Comparison of ENCODE assay signal across 1 cellular context in genomic region chrX:72274526-72274925, GRCh38.
TF ChIP-seq lines count a peak whose summit lies in the region.

No MANE protein-coding gene starts in this region.

TF ChIP-seq in GM12878, 131 proteins besides CTCF, POLR2A, EP300 and RAD21:
- no peak for TF ChIP-seq CBX3 (IDR thresholded peaks at IDR 0.05; ENCODE audit: borderline replicate concordance, low read depth)
- TF ChIP-seq RBBP5 (conservative IDR thresholded peaks at IDR 0.05) = no peak
- TF ChIP-seq SIN3A (IDR thresholded peaks at IDR 0.05; ENCODE audit: low read depth, low read length) = no peak
- TF ChIP-seq CBFB (IDR thresholded peaks at IDR 0.05; ENCODE audit: low read depth) = no peak
- no peak for TF ChIP-seq KDM1A (IDR thresholded peaks at IDR 0.05; ENCODE audit: borderline replicate concordance)
- no peak for TF ChIP-seq ZBTB40 (IDR thresholded peaks at IDR 0.05; ENCODE audit: borderline replicate concordance)
- TF ChIP-seq ZZZ3 (IDR thresholded peaks at IDR 0.05; ENCODE audit: control insufficient read depth, insufficient read length, low read depth) = no peak
- TF ChIP-seq ZNF592 (IDR thresholded peaks at IDR 0.05) = no peak
- no peak for TF ChIP-seq TCF12 (IDR thresholded peaks at IDR 0.05; ENCODE audit: low read depth, low read length)
- no peak for TF ChIP-seq JUND (IDR thresholded peaks at IDR 0.05; ENCODE audit: low read depth, low read length)
- TF ChIP-seq MEF2A (IDR thresholded peaks at IDR 0.05; ENCODE audit: insufficient read depth, low read depth, low read length) = no peak
- no peak for TF ChIP-seq SRF (IDR thresholded peaks at IDR 0.05; ENCODE audit: low read depth in 2 of 2, low read length in 2 of 2)
- no peak for TF ChIP-seq RAD51 (IDR thresholded peaks at IDR 0.05)
- TF ChIP-seq RB1 (IDR thresholded peaks at IDR 0.05; ENCODE audit: borderline replicate concordance) = no peak
- TF ChIP-seq BRCA1 (IDR thresholded peaks at IDR 0.05; ENCODE audit: low read depth, low read length) = no peak
- no peak for TF ChIP-seq SKIL (IDR thresholded peaks at IDR 0.05; ENCODE audit: low read depth, poor library complexity, severe bottlenecking)
- no peak for TF ChIP-seq PRDM15 (CRISPR knock-in tag; IDR thresholded peaks at IDR 0.05)
- no peak for TF ChIP-seq CBX5 (IDR thresholded peaks at IDR 0.05; ENCODE audit: low read depth)
TF ChIP-seq in GM12878: peak in this region for 0.
